8 cellular contexts compared by ENCODE assay signal in the genomic region with DNA sequence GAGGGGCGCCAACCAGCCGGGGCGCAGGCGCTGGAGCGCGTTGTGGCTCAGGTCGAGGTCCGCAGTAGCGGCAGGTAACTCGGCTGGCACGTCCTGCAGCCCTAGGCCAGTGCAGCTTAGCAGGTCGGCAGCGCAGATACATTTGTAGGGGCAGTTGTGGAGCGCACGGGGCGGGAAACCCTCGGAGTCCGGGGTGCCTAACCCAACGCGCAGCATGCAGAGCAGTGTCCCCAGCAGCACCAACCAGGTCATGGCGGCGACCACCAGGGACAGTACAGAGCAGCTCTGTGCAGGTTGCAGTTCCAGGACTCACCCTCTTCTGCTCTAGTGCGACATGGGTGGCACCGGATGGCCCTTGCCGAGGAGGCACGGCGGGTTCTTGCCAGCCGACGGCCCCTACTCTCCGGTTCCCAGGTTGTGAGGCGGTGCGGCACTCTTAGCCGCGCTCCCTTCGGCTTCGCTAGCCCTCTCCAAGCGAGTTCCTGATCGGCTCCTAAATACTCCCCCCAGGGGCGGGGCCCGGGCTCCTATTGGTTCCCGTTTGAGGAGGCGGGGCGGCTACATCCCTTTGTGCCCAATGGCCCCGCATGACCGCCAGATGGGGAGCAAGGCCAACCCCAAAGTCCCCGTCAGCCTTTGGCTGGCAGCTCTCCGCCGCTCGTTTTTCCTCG. TPM values are rescaled to one million over a fixed set of nuclear protein-coding genes. Genes with fewer than 3 reads are reported as not detected.
DNase-seq lines count a peak whose midpoint lies in the region; ATAC-seq, FAIRE-seq and TF ChIP-seq lines count a peak whose summit lies in the region.

Gene AMIGO3 (minus strand): TSS at position 471 of the 671 bp plus-strand sequence. CDS start 219 bp downstream, at position 252.

- peak in 1 of 2 experiments; percentile 40; a peak in 1 of 4 replicates for TF ChIP-seq POLR2A in HepG2 (IDR thresholded peaks at IDR 0.05; ENCODE audit: insufficient read depth in 1 of 2, low read depth in 2 of 2, low read length in 2 of 2)

- peak; percentile 25; the same call in 1 of the 2 replicates for TF ChIP-seq RAD21 in HepG2 (CRISPR knock-in tag; IDR thresholded peaks at IDR 0.05)

- H3K4me3 ChIP-seq in dorsolateral prefrontal cortex (peak within 1 kb of the TSS; percentile 40 to 85 (median 65)), HepG2 (replicated peaks in 1 of 3; ENCODE audit: insufficient read depth in 1 of 3, low read depth in 2 of 3, low read length in 3 of 3) (no peak within 1 kb of the TSS)

- no peak within 1 kb of the TSS for H3K9ac ChIP-seq in HepG2 (ENCODE audit: insufficient read depth, low read depth, low read length)

- no peaks in the 10 kb centered on the region for H3K9me3 ChIP-seq in HepG2 (ENCODE audit: low read length)

- in situ Hi-C loops in HepG2 (cut with HindIII; ENCODE audit: extremely low pct_ligation_motif_present, low pct_unique_long_range_greater_than_20kb): no loop called here

- H3K27ac ChIP-seq in dorsolateral prefrontal cortex (peak within 1 kb of the TSS in 41 of 59 donors; percentile 4 to 82 (median 50)), HepG2 (ENCODE audit: extremely low read length, insufficient read depth, low read length) (no peak within 1 kb of the TSS)

- TF ChIP-seq CTCF in dorsolateral prefrontal cortex (IDR thresholded peaks at IDR 0.05 in 54 of 56, conservative IDR thresholded peaks at IDR 0.05 in 2 of 56; ENCODE audit: low read depth in 1 of 56, partially characterized antibody in 56 of 56): peak in 52 of 56 donors; percentile 20 to 69 (median 46)
- TF ChIP-seq CTCF in HepG2 (CRISPR knock-in tag; IDR thresholded peaks at IDR 0.05): no peak

- CTCF ChIA-PET in HepG2 (lab: Yijun Ruan, JAX; ENCODE audit: low intra/inter-chr PET ratio, low total read pairs): no interaction called here

- no peak within 1 kb of the TSS for H2AFZ ChIP-seq in HepG2 (ENCODE audit: low read length)

- TF ChIP-seq EP300 in HepG2 (IDR thresholded peaks at IDR 0.05; ENCODE audit: low read depth in 2 of 2, low read length in 2 of 2): no peak
- TF ChIP-seq EP300 in HepG2 (CRISPR knock-in tag; IDR thresholded peaks at IDR 0.05; ENCODE audit: borderline replicate concordance): no peak

- peak; percentile 100 for DNase-seq in 8988T
- DNase-seq in NCI-H460 (ENCODE audit: extremely low read depth, low read depth): peak; percentile 84
- peak; percentile 84 to 85 for DNase-seq in activated CD4-positive, alpha-beta T cell treated with anti-CD3 and anti-CD28 coated beads, Interleukin-2, amount 50 U/mL, for 4 hours
- DNase-seq in dorsolateral prefrontal cortex: peak; percentile 95 to 99 (median 97)
- no peak for DNase-seq in HepG2 (ENCODE audit: low spot score)
- peak; percentile 79 for DNase-seq in stimulated activated CD4-positive, alpha-beta T cell treated with anti-CD3 and anti-CD28 coated beads, Interleukin-2, amount 100 ng/mL, for 4 hours (ENCODE audit: low read depth)

- FAIRE-seq in HepG2 (lab: Jason Lieb, UNC): no peak

- peaks cover 16 to 19% of the 10 kb centered on the region in 2 experiments; a peak in 4 of 5 replicates for H3K36me3 ChIP-seq in HepG2 (replicated peaks in 1 of 2; ENCODE audit: control insufficient read depth in 1 of 2, insufficient read depth in 2 of 2, low read length in 2 of 2)

- peaks cover 10% of the 10 kb centered on the region for H3K4me1 ChIP-seq in HepG2 (ENCODE audit: insufficient read depth, low read length)

- H3K4me2 ChIP-seq in HepG2 (ENCODE audit: low read depth, low read length): no peak within 1 kb of the TSS

- ATAC-seq in GM18861 (IDR thresholded peaks at IDR 0.05; ENCODE audit: unreplicated experiment): peak; percentile 37
- peak; percentile 41 for ATAC-seq in HG03095 (IDR thresholded peaks at IDR 0.05; ENCODE audit: unreplicated experiment)
- peak; percentile 9 for ATAC-seq in HepG2

- peaks cover 13% of the 10 kb centered on the region for H3K79me2 ChIP-seq in HepG2 (ENCODE audit: insufficient read depth, low read length)

- no TSS peak for BruUV-seq in HepG2 (replicated peaks; lab: Mats Ljungman, UMichigan)

- POLR2A ChIA-PET in HepG2 (lab: Yijun Ruan, JAX): no interaction called here

- H3K27me3 ChIP-seq in dorsolateral prefrontal cortex (no peaks in the 10 kb centered on the region), HepG2 (ENCODE audit: control insufficient read depth in 1 of 2, insufficient read depth in 2 of 2, low read length in 2 of 2) (no peaks in the 10 kb centered on the region)

- H4K20me1 ChIP-seq in HepG2 (ENCODE audit: insufficient read depth, low read length): no peaks in the 10 kb centered on the region

- 97% methylated on average over 47 of the region's 50 CpGs for WGBS in HepG2 (ENCODE audit: low lambda C conversion rate)

- intact Hi-C loops in dorsolateral prefrontal cortex (cut with DNase I) (loop anchor here in 1 of 2 donors (5.0 to 10.0 kb wide), 2 partner anchors 123 to 465 kb away; no protein-coding TSS in a partner anchor), HepG2 (cut with micrococcal nuclease; ENCODE audit: unreplicated experiment) (no loop called here)

TF ChIP-seq in HepG2, 621 proteins besides CTCF, POLR2A, EP300 and RAD21:
- peak; percentile 28; the same call in 1 of the 2 replicates for TF ChIP-seq ZBTB33 (CRISPR knock-in tag; IDR thresholded peaks at IDR 0.05)
- no peak for TF ChIP-seq XRCC5 (optimal IDR thresholded peaks at IDR 0.05; ENCODE audit: low read length)
- peak; percentile 51; the same call in 1 of the 2 replicates for TF ChIP-seq AKAP8 (CRISPR knock-in tag; IDR thresholded peaks at IDR 0.05)
- TF ChIP-seq TCF7L2 (IDR thresholded peaks at IDR 0.05; ENCODE audit: low read depth, low read length): no peak
- 0 out of 2 replicates have a peak, but pooled peaks have one; percentile 24 for TF ChIP-seq NFYB (CRISPR knock-in tag; IDR thresholded peaks at IDR 0.05)
- TF ChIP-seq HNRNPL (IDR thresholded peaks at IDR 0.05; ENCODE audit: low read depth, low read length): 0 out of 2 replicates have a peak, but pooled peaks have one; percentile 32
- TF ChIP-seq ETV5 (CRISPR knock-in tag; IDR thresholded peaks at IDR 0.05; ENCODE audit: borderline replicate concordance): no peak
- TF ChIP-seq RBFOX2 (IDR thresholded peaks at IDR 0.05; ENCODE audit: low read depth, low read length): peak; percentile 51; the same call in 1 of the 2 replicates
- no peak for TF ChIP-seq ZNF790 (CRISPR knock-in tag; IDR thresholded peaks at IDR 0.05; ENCODE audit: borderline replicate concordance)
- TF ChIP-seq ATF7-NPFF (CRISPR knock-in tag; IDR thresholded peaks at IDR 0.05; ENCODE audit: low read depth): no peak
- 0 out of 2 replicates have a peak, but pooled peaks have one; percentile 41 for TF ChIP-seq ZNF326 (CRISPR knock-in tag; IDR thresholded peaks at IDR 0.05; ENCODE audit: borderline replicate concordance)
- peak; percentile 69 for TF ChIP-seq RBM22 (optimal IDR thresholded peaks at IDR 0.05; ENCODE audit: low read length)
- TF ChIP-seq AGO2 (optimal IDR thresholded peaks at IDR 0.05; ENCODE audit: low read depth, low read length): peak; percentile 86
- 0 out of 2 replicates have a peak, but pooled peaks have one; percentile 28 for TF ChIP-seq PCBP1 (IDR thresholded peaks at IDR 0.05; ENCODE audit: borderline replicate concordance, low read depth, low read length)

RNA-seq across cellular contexts. Expression of gene AMIGO3, which starts in this region (rescaled TPM):
- not detected in 2 replicates for total RNA-seq in NCI-H460 (2014; rRNA removed; shearing (Covaris generic))
- 2.0 and 2.1 TPM in 2 replicates for polyA plus RNA-seq in NCI-H460 (2014; cell fraction: nucleus; rRNA removed)
- total RNA-seq in dorsolateral prefrontal cortex (1 to 10 TPM in 1 of 120 experiments, under 1 TPM in 12, not detected in 107; 0.22 to 1.6 (median 0.32) TPM), HepG2 (2016; rRNA removed; fragmentation: Illumina TruSeq; extraction: Trizol) (0.35 TPM in 1 of 2 replicates, not detected in the other)
- 0.18 and 0.51 TPM in 2 replicates for total RNA-seq in HepG2 (2016; cell fraction: cytosol; rRNA removed; fragmentation: Illumina TruSeq; extraction: Trizol; ENCODE audit: low read depth)
- total RNA-seq in HepG2 (2016; cell fraction: insoluble cytoplasmic fraction; rRNA removed; fragmentation: Illumina TruSeq; extraction: Trizol): 0.13 and 0.45 TPM in 2 replicates
- 0.19 TPM in 1 of 2 replicates, not detected in the other for total RNA-seq in HepG2 (2016; cell fraction: membrane; rRNA removed; fragmentation: Illumina TruSeq; extraction: Trizol)
- total RNA-seq in HepG2 (2016; cell fraction: nucleus; rRNA removed; fragmentation: Illumina TruSeq; extraction: Trizol): not detected in 2 replicates
- polyA plus RNA-seq in HepG2 (2011; rRNA removed): 0.21 TPM in 1 of 2 replicates, not detected in the other
- 0.03 and 0.07 TPM in 2 replicates for polyA plus RNA-seq in HepG2 (2011; cell fraction: cytosol; rRNA removed)
- 3.1 and 7.8 TPM in 2 replicates for polyA plus RNA-seq in HepG2 (2011; cell fraction: nucleus; rRNA removed)
- 0.36 TPM in 1 of 2 replicates, not detected in the other for polyA plus RNA-seq in HepG2 (2012)
- polyA plus RNA-seq in HepG2 (2016; cell fraction: cytosol; fragmentation: Illumina TruSeq; extraction: Trizol; ENCODE audit: low read depth): 0.40 and 0.44 TPM in 2 replicates
- 0.73 and 0.79 TPM in 2 replicates for polyA plus RNA-seq in HepG2 (2016; cell fraction: insoluble cytoplasmic fraction; fragmentation: Illumina TruSeq; extraction: Trizol; ENCODE audit: low read depth)
- 0.40 and 0.43 TPM in 2 replicates for polyA plus RNA-seq in HepG2 (2016; cell fraction: membrane; fragmentation: Illumina TruSeq; extraction: Trizol; ENCODE audit: low read depth)
- polyA plus RNA-seq in HepG2 (2016; cell fraction: nucleus; fragmentation: Illumina TruSeq; extraction: Trizol; ENCODE audit: insufficient read depth, low read depth): 0.53 and 1.7 TPM in 2 replicates
- 1.8 and 3.5 TPM in 2 replicates for polyA minus RNA-seq in HepG2 (2011; rRNA and poly(A)+ RNA removed; ENCODE audit: low replicate concordance)
- polyA minus RNA-seq in HepG2 (2011; cell fraction: cytosol; rRNA and poly(A)+ RNA removed): 0.26 and 0.30 TPM in 2 replicates
- polyA minus RNA-seq in HepG2 (2011; cell fraction: nucleus; rRNA and poly(A)+ RNA removed): 0.75 and 2.1 TPM in 2 replicates

Comparison
In these comparisons a context has a peak if more than half of its experiments do, and no peak if none do; other contexts are left out.
1. H3K4me3 ChIP-seq: peak in dorsolateral prefrontal cortex (59 of 59); none in HepG2 (0 of 3).
2. Peak in every context shown above with its lines, with median percentiles within 50 percentile points of each other: ATAC-seq.